ENCODE assay signal across 20 cellular contexts in genomic region chr1:10906866-10907519, GRCh38.
DNase-seq lines count a peak whose midpoint lies in the region; ATAC-seq, FAIRE-seq and TF ChIP-seq lines count a peak whose summit lies in the region.
"Had no signal": no experiment of that assay in that cellular context is flagged by ENCODE, and none has a peak within 500 bp of the region (broad histone marks: within the 10 kb centered on the region; RNA-seq: fewer than 3 reads in every experiment).

No MANE protein-coding gene starts in this region.

- no peak for DNase-seq in natural killer cell treated with Interleukin-12 subunit alpha and Interleukin-12 subunit beta and Interleukin-15 and Interleukin-18, amount 100 ng/mL, for 72 hours (ENCODE audit: low spot score)
- no peak for DNase-seq in natural killer cell
- peak; percentile 77 for DNase-seq in NCI-H510A (lab: John Stamatoyannopoulos, UW)
- no peak for DNase-seq in glutamatergic neuron
- peak; percentile 2 for DNase-seq in urothelium cell line (ENCODE audit: low spot score)
- no peak for DNase-seq in stimulated activated naive CD4-positive, alpha-beta T cell (lab: John Stamatoyannopoulos, UW)
- DNase-seq in NCI-H2107 (lab: John Stamatoyannopoulos, UW), result no peak
- no peak for DNase-seq in activated CD8-positive, alpha-beta memory T cell treated with anti-CD3 and anti-CD28 coated beads, Interleukin-2, amount 50 U/mL, for 4 hours
- DNase-seq: activated CD4-positive, alpha-beta T cell treated with anti-CD3 and anti-CD28 coated beads, Interleukin-2, amount 50 U/mL, for 4 hours; anterior cingulate cortex; CD8-positive, alpha-beta memory T cell; esophagus squamous epithelium; HCEC 1CT; left lung; NCI-H1417 treated with DMSO at 0.1 percent for 48 hours; NCI-H82; stimulated activated CD8-positive, alpha-beta memory T cell treated with anti-CD3 and anti-CD28 coated beads, Interleukin-4, amount 100 ng/mL, for 48 hours; upper lobe of left lung had no signal

- FAIRE-seq in urothelium cell line (lab: Jason Lieb, UNC), result peak; percentile 58

- H3K36me3 Mint-ChIP-seq in natural killer cell treated with Interleukin-12 subunit alpha and Interleukin-12 subunit beta and Interleukin-15 and Interleukin-18, amount 100 ng/mL, for 72 hours, result no peaks in the 10 kb centered on the region
- no peaks in the 10 kb centered on the region for H3K36me3 Mint-ChIP-seq in natural killer cell
- H3K36me3 Mint-ChIP-seq in glutamatergic neuron (ENCODE audit: unreplicated experiment), result no peaks in the 10 kb centered on the region
- H3K36me3 Mint-ChIP-seq: CD8-positive, alpha-beta memory T cell had no signal

- H3K9me3 Mint-ChIP-seq in natural killer cell treated with Interleukin-12 subunit alpha and Interleukin-12 subunit beta and Interleukin-15 and Interleukin-18, amount 100 ng/mL, for 72 hours, result no peaks in the 10 kb centered on the region
- H3K9me3 Mint-ChIP-seq in natural killer cell (no peaks in the 10 kb centered on the region), glutamatergic neuron (ENCODE audit: unreplicated experiment) (peaks cover 6% of the 10 kb centered on the region)
- H3K9me3 Mint-ChIP-seq: CD8-positive, alpha-beta memory T cell; central memory CD8-positive, alpha-beta T cell; T-helper 1 cell treated with Interleukin-12 subunit alpha and Interleukin-12 subunit beta and Interleukin-4 antibody, amounts not matched to agents 30 μg/mL and 1 μg/mL, for 36 hours had no signal

- H3K4me3 Mint-ChIP-seq in natural killer cell treated with Interleukin-12 subunit alpha and Interleukin-12 subunit beta and Interleukin-15 and Interleukin-18, amount 100 ng/mL, for 72 hours, result peak overlapping the region; percentile 5
- H3K4me3 Mint-ChIP-seq in natural killer cell, result no peak overlapping the region
- H3K4me3 Mint-ChIP-seq in glutamatergic neuron (ENCODE audit: unreplicated experiment), result no peak overlapping the region
- H3K4me3 Mint-ChIP-seq: CD8-positive, alpha-beta memory T cell; central memory CD8-positive, alpha-beta T cell; T-helper 1 cell treated with Interleukin-12 subunit alpha and Interleukin-12 subunit beta and Interleukin-4 antibody, amounts not matched to agents 30 μg/mL and 1 μg/mL, for 36 hours had no signal

- no peaks in the 10 kb centered on the region for H3K27me3 Mint-ChIP-seq in natural killer cell treated with Interleukin-12 subunit alpha and Interleukin-12 subunit beta and Interleukin-15 and Interleukin-18, amount 100 ng/mL, for 72 hours
- H3K27me3 Mint-ChIP-seq in natural killer cell (ENCODE audit: low read depth in 2 of 2) (no peaks in the 10 kb centered on the region), glutamatergic neuron (ENCODE audit: unreplicated experiment) (peaks cover 11% of the 10 kb centered on the region)

- TF ChIP-seq CTCF in natural killer cell (IDR thresholded peaks at IDR 0.05), result no peak
- TF ChIP-seq CTCF in glutamatergic neuron (IDR thresholded peaks at IDR 0.05; ENCODE audit: partially characterized antibody, unreplicated experiment), result no peak

- peak overlapping the region in 1 of 2 donors; percentile 3 for H3K27ac Mint-ChIP-seq in natural killer cell treated with Interleukin-12 subunit alpha and Interleukin-12 subunit beta and Interleukin-15 and Interleukin-18, amount 100 ng/mL, for 72 hours
- H3K27ac Mint-ChIP-seq in natural killer cell (peak overlapping the region in 1 of 2 donors; percentile 59), glutamatergic neuron (ENCODE audit: unreplicated experiment) (peak overlapping the region; percentile 4)
- H3K27ac Mint-ChIP-seq: T-helper 1 cell treated with Interleukin-12 subunit alpha and Interleukin-12 subunit beta and Interleukin-4 antibody, amounts not matched to agents 30 μg/mL and 1 μg/mL, for 36 hours had no signal

- no peak for ATAC-seq in natural killer cell treated with Interleukin-12 subunit alpha and Interleukin-12 subunit beta and Interleukin-15 and Interleukin-18, amount 100 ng/mL, for 72 hours
- ATAC-seq in natural killer cell, result no peak
- ATAC-seq: left lung had no signal

- peaks cover 18 to 22% of the 10 kb centered on the region in 2 donors for H3K4me1 Mint-ChIP-seq in natural killer cell treated with Interleukin-12 subunit alpha and Interleukin-12 subunit beta and Interleukin-15 and Interleukin-18, amount 100 ng/mL, for 72 hours (ENCODE audit: low read depth in 2 of 2)
- H3K4me1 Mint-ChIP-seq in natural killer cell (peaks cover 15 to 40% of the 10 kb centered on the region in 2 donors), glutamatergic neuron (ENCODE audit: low read depth, unreplicated experiment) (peaks cover 27% of the 10 kb centered on the region)

- intact Hi-C loops in natural killer cell (cut with micrococcal nuclease), result no loop called here

Comparison
In these comparisons a context has a peak if more than half of its experiments do, and no peak if none do; other contexts are left out.
1. DNase-seq: peak in NCI-H510A (single experiment) and urothelium cell line (single experiment); none in natural killer cell treated with Interleukin-12 subunit alpha and Interleukin-12 subunit beta and Interleukin-15 and Interleukin-18, amount 100 ng/mL, for 72 hours (single experiment), natural killer cell (single experiment), glutamatergic neuron (single experiment), stimulated activated naive CD4-positive, alpha-beta T cell (0 of 6), NCI-H2107 (single experiment) and activated CD8-positive, alpha-beta memory T cell treated with anti-CD3 and anti-CD28 coated beads, Interleukin-2, amount 50 U/mL, for 4 hours (single experiment).